In genomic region chr13:49820591-49821215, GRCh38 we compare ENCODE assay signal across 24 cellular contexts. TPM values are rescaled to one million over a fixed set of nuclear protein-coding genes. Genes with fewer than 3 reads are reported as not detected.
DNase-seq lines count a peak whose midpoint lies in the region; ATAC-seq, FAIRE-seq and TF ChIP-seq lines count a peak whose summit lies in the region.
"Had no signal": no experiment of that assay in that cellular context is flagged by ENCODE, and none has a peak within 500 bp of the region (broad histone marks: within the 10 kb centered on the region; RNA-seq: fewer than 3 reads in every experiment).

No MANE protein-coding gene starts in this region.

- DNase-seq in mammary epithelial cell: no peak
- no peak for DNase-seq in MCF 10A (ENCODE audit: unreplicated experiment)
- no peak for DNase-seq in K562 (ENCODE audit: extremely low read depth in 1 of 4, low spot score in 3 of 4)
- no peak for DNase-seq in left lobe of liver (ENCODE audit: low spot score)
- peak; percentile 54 for DNase-seq in small intestine
- DNase-seq in activated CD8-positive, alpha-beta memory T cell treated with anti-CD3 and anti-CD28 coated beads, Interleukin-2, amount 50 U/mL, for 4 hours: no peak
- no peak for DNase-seq in central memory CD4-positive, alpha-beta T cell
- DNase-seq: 8988T; ACHN; AML-193; CD4-positive, alpha-beta T cell; CD8-positive, alpha-beta memory T cell; COR-L47; DMS153; DND-41; H9 had no signal

- 70% methylated on average over 2 of the region's 2 CpGs for WGBS in mammary epithelial cell (ENCODE audit: low coverage, missing lambda C conversion rate)
- 9% methylated on average over 1 of the region's 2 CpGs for WGBS in K562 (ENCODE audit: insufficient coverage, low coverage, missing lambda C conversion rate)
- 43 to 61% (median 59%) methylated on average over 2 of the region's 2 CpGs for WGBS in small intestine, 3 donors

- BruUV-seq in mammary epithelial cell (replicated peaks; lab: Mats Ljungman, UMichigan): TSS peak; percentile 98
- no TSS peak for BruUV-seq in MCF 10A (replicated peaks; lab: Mats Ljungman, UMichigan)
- BruUV-seq in K562 (replicated peaks; lab: Mats Ljungman, UMichigan): no TSS peak

- H3K27me3 Mint-ChIP-seq in MCF 10A (ENCODE audit: insufficient read depth, unreplicated experiment): no peaks in the 10 kb centered on the region

- POLR2A ChIA-PET in MCF 10A (lab: Yijun Ruan, JAX): interaction anchor here (1.0 to 2.0 kb wide), 3 partner anchors 8 to 163 kb away, joined by 3 to 9 read pairs (median 3); no protein-coding TSS in a partner anchor
- POLR2A ChIA-PET in K562 (lab: Yijun Ruan, JAX): interaction anchor here (0.9 kb wide), 1 partner anchor 28 kb away, joined by 3 read pairs; the partner anchor contains the start of gene KPNA3

- no peak overlapping the region for H3K4me2 ChIP-seq in mammary epithelial cell (ENCODE audit: insufficient read depth, low read depth, low read length)
- H3K4me2 ChIP-seq in K562 (ENCODE audit: insufficient read depth, low read length): no peak overlapping the region
- H3K4me2 ChIP-seq: A549; BLaER1 treated with 17β-estradiol and CSF1 and Interleukin-3, amounts not matched to agents 10 nM and 100 nM; GM23338 had no signal

- H3K4me1 Mint-ChIP-seq in MCF 10A (ENCODE audit: insufficient read depth, unreplicated experiment): no peaks in the 10 kb centered on the region
- H3K4me1 Mint-ChIP-seq: CD14-positive monocyte; CD8-positive, alpha-beta memory T cell had no signal

- H3K4me3 ChIP-seq in mammary epithelial cell (replicated peaks in 1 of 3; ENCODE audit: insufficient read depth in 1 of 3, low read depth in 2 of 3, low read length in 3 of 3) (no peak overlapping the region), K562 (no peak overlapping the region), small intestine (ENCODE audit: low read depth in 1 of 2, low read length in 2 of 2) (no peak overlapping the region)
- H3K4me3 ChIP-seq: A549; BLaER1 treated with 17β-estradiol and CSF1 and Interleukin-3, amounts not matched to agents 10 nM and 100 nM; GM23338 had no signal

- H3K9ac ChIP-seq in mammary epithelial cell (ENCODE audit: insufficient read depth, low read length): no peak overlapping the region
- no peak overlapping the region for H3K9ac ChIP-seq in K562 (ENCODE audit: insufficient read depth in 1 of 2, low read depth in 2 of 2, low read length in 2 of 2)
- H3K9ac ChIP-seq: BLaER1 treated with 17β-estradiol and CSF1 and Interleukin-3, amounts not matched to agents 10 nM and 100 nM had no signal

- dilution Hi-C loops in mammary epithelial cell (cut with HindIII; ENCODE audit: low sequenced_read_pairs): no loop called here

- H3K27me3 ChIP-seq in mammary epithelial cell (ENCODE audit: insufficient read depth, low read length): no peaks in the 10 kb centered on the region
- H3K27me3 ChIP-seq in K562 (ENCODE audit: control insufficient read depth in 2 of 2, insufficient read depth in 2 of 2, low read length in 2 of 2): peaks cover 0 to 5% of the 10 kb centered on the region in 2 experiments; a peak in 2 of 5 replicates
- H3K27me3 ChIP-seq in small intestine (ENCODE audit: control insufficient read depth in 2 of 2, insufficient read depth in 2 of 2, low read length in 2 of 2): no peaks in the 10 kb centered on the region
- H3K27me3 ChIP-seq: BE2C; BLaER1 treated with 17β-estradiol and CSF1 and Interleukin-3, amounts not matched to agents 10 nM and 100 nM had no signal

- CTCF ChIA-PET in mammary epithelial cell (lab: Charles Lee; ENCODE audit: low non-redundant PET) (no interaction called here), MCF 10A (lab: Yijun Ruan, JAX) (interaction anchor here (0.6 to 2.9 kb wide), 4 partner anchors 9 to 143 kb away, joined by 3 to 13 read pairs (median 4); no protein-coding TSS in a partner anchor), K562 (lab: Yijun Ruan, JAX; ENCODE audit: low intra/inter-chr PET ratio) (no interaction called here)

- H3K9me3 Mint-ChIP-seq in MCF 10A (ENCODE audit: unreplicated experiment): peaks cover 6% of the 10 kb centered on the region
- H3K9me3 Mint-ChIP-seq: CD4-positive, alpha-beta T cell; CD8-positive, alpha-beta memory T cell; GM23338; H9 had no signal

- no peak for TF ChIP-seq POLR2A in K562 (conservative IDR thresholded peaks at IDR 0.05)

- intact Hi-C loops in mammary epithelial cell (cut with micrococcal nuclease): loop anchor here (2.0 kb wide), 1 partner anchor 28 kb away; no protein-coding TSS in a partner anchor
- intact Hi-C loops in MCF 10A (cut with micrococcal nuclease): no loop called here
- intact Hi-C loops in K562 (cut with micrococcal nuclease): loop anchor here (1.0 kb wide), 2 partner anchors 28 kb away; partner anchors contain the start of gene KPNA3

- TF ChIP-seq EP300 in K562 (IDR thresholded peaks at IDR 0.05; ENCODE audit: low read length): no peak

- no peak overlapping the region for H3K27ac ChIP-seq in mammary epithelial cell (ENCODE audit: insufficient read depth, low read depth, low read length)
- H3K27ac ChIP-seq in K562 (ENCODE audit: extremely low read depth, low read depth, low read length): no peak overlapping the region
- H3K27ac ChIP-seq in small intestine (ENCODE audit: low read depth in 1 of 2, low read length in 1 of 2): no peak overlapping the region
- H3K27ac ChIP-seq: A549; BLaER1 treated with 17β-estradiol and CSF1 and Interleukin-3, amounts not matched to agents 10 nM and 100 nM had no signal

- no peak overlapping the region for H3K27ac Mint-ChIP-seq in MCF 10A (ENCODE audit: low read depth, unreplicated experiment)
- H3K27ac Mint-ChIP-seq: CD14-positive monocyte; CD4-positive, alpha-beta T cell; CD8-positive, alpha-beta memory T cell; GM23338; H9 had no signal

- H3K9me1 ChIP-seq in K562 (ENCODE audit: control insufficient read depth, insufficient read depth, low read length): no peaks in the 10 kb centered on the region

- ATAC-seq in K562: no peak
- peak; percentile 34 for ATAC-seq in left lobe of liver
- no peak for ATAC-seq in activated CD4-positive, CD25-positive, alpha-beta regulatory T cell treated with anti-CD3 and anti-CD28 coated beads, Interleukin-2, amount 50 U/mL, for 24 hours
- ATAC-seq: GM23338 had no signal

- no peaks in the 10 kb centered on the region for H3K4me1 ChIP-seq in mammary epithelial cell (ENCODE audit: insufficient read depth, low read length)
- H3K4me1 ChIP-seq in K562 (replicated peaks in 1 of 2; ENCODE audit: control insufficient read depth in 2 of 2, insufficient read depth in 2 of 2, low read length in 2 of 2): no peaks in the 10 kb centered on the region; a peak in 3 of 5 replicates
- H3K4me1 ChIP-seq in small intestine (ENCODE audit: control insufficient read depth in 2 of 2, insufficient read depth in 1 of 2, low read depth in 1 of 2, low read length in 1 of 2): no peaks in the 10 kb centered on the region
- H3K4me1 ChIP-seq: A549; BE2C; BLaER1 treated with 17β-estradiol and CSF1 and Interleukin-3, amounts not matched to agents 10 nM and 100 nM had no signal

- no peaks in the 10 kb centered on the region for H3K9me3 ChIP-seq in mammary epithelial cell (replicated peaks; ENCODE audit: insufficient read depth, low read length)
- no peaks in the 10 kb centered on the region for H3K9me3 ChIP-seq in K562 (replicated peaks; ENCODE audit: control insufficient read depth, insufficient read depth, low read depth, low read length)
- H3K9me3 ChIP-seq in small intestine (ENCODE audit: control insufficient read depth, low read depth): no peaks in the 10 kb centered on the region
- H3K9me3 ChIP-seq: A549, BE2C had no signal

- no peak for TF ChIP-seq RAD21 in K562 (CRISPR knock-in tag; conservative IDR thresholded peaks at IDR 0.05 in 1 of 2, IDR thresholded peaks at IDR 0.05 in 1 of 2)

- H3K79me2 ChIP-seq in mammary epithelial cell (ENCODE audit: insufficient read depth, low read length) (no peaks in the 10 kb centered on the region), K562 (ENCODE audit: control insufficient read depth, insufficient read depth, low read length) (no peaks in the 10 kb centered on the region)

- H2AFZ ChIP-seq in mammary epithelial cell (ENCODE audit: low read depth, low read length): no peak overlapping the region
- H2AFZ ChIP-seq in K562 (ENCODE audit: low read depth, low read length): no peak overlapping the region
- H2AFZ ChIP-seq: GM23338 had no signal

- H4K20me1 ChIP-seq in mammary epithelial cell (ENCODE audit: insufficient read depth, low read length) (no peaks in the 10 kb centered on the region), K562 (replicated peaks; ENCODE audit: control insufficient read depth, insufficient read depth, low read length) (no peaks in the 10 kb centered on the region)
- H4K20me1 ChIP-seq: BLaER1 treated with 17β-estradiol and CSF1 and Interleukin-3, amounts not matched to agents 10 nM and 100 nM had no signal

- no peak for TF ChIP-seq CTCF in mammary epithelial cell (conservative IDR thresholded peaks at IDR 0.05 in 1 of 2, IDR thresholded peaks at IDR 0.05 in 1 of 2; ENCODE audit: extremely low read depth in 1 of 2, insufficient read depth in 1 of 2, low read depth in 1 of 2, low read length in 2 of 2)
- no peak for TF ChIP-seq CTCF in MCF 10A (IDR thresholded peaks at IDR 0.05; ENCODE audit: unreplicated experiment)
- TF ChIP-seq CTCF in K562 (IDR thresholded peaks at IDR 0.05 in 2 of 3, conservative IDR thresholded peaks at IDR 0.05 in 1 of 3; ENCODE audit: insufficient read depth in 2 of 3, low read depth in 1 of 3, low read length in 3 of 3): no peak

- no peak overlapping the region for H3K4me3 Mint-ChIP-seq in MCF 10A (ENCODE audit: unreplicated experiment)
- H3K4me3 Mint-ChIP-seq: CD14-positive monocyte; CD4-positive, alpha-beta T cell; GM23338; H9 had no signal

- H3K36me3 ChIP-seq in mammary epithelial cell (ENCODE audit: insufficient read depth, low read length) (no peaks in the 10 kb centered on the region), K562 (ENCODE audit: control insufficient read depth, insufficient read depth, low read length) (no peaks in the 10 kb centered on the region), small intestine (ENCODE audit: control insufficient read depth in 2 of 2, insufficient read depth in 2 of 2, low read length in 2 of 2) (no peaks in the 10 kb centered on the region)
- H3K36me3 ChIP-seq: BE2C; BLaER1 treated with 17β-estradiol and CSF1 and Interleukin-3, amounts not matched to agents 10 nM and 100 nM had no signal

- FAIRE-seq in K562 (lab: Jason Lieb, UNC) (no peak), small intestine (lab: Jason Lieb, UNC) (no peak)
- FAIRE-seq: A549, G401.6, GM12892 had no signal

- in situ Hi-C loops in mammary epithelial cell (cut with MboI; ENCODE audit: low sequenced_read_pairs in 2 of 2): no loop called here
- in situ Hi-C loops in K562 (cut with MboI): no loop called here

- no peaks in the 10 kb centered on the region for H3K36me3 Mint-ChIP-seq in MCF 10A (ENCODE audit: insufficient read depth, unreplicated experiment)
- H3K36me3 Mint-ChIP-seq: CD14-positive monocyte had no signal

RNA-seq across cellular contexts. Expression of gene KPNA3, which starts 28.2 kb away (rescaled TPM):
- total RNA-seq in mammary epithelial cell (10 to 100 TPM; 35.5 to 37.7 TPM), MCF 10A (2022) (40.6 and 41.3 TPM in 2 replicates), K562 (2014; rRNA removed) (8.5 and 8.9 TPM in 2 replicates), K562 (2014; rRNA removed; fragmentation: Illumina TruSeq; extraction: Trizol) (17.8 and 19.9 TPM in 2 replicates), K562 (2015; rRNA removed; fragmentation: Illumina TruSeq; extraction: Trizol) (15.7 and 15.8 TPM in 2 replicates), K562 (2021) (19.9 and 21.3 TPM in 2 replicates), left lobe of liver (14.8 TPM)
- polyA plus RNA-seq in mammary epithelial cell (29.5 TPM), K562 (2011; rRNA removed) (10.0 and 17.9 TPM in 2 replicates), K562 (2014; fragmentation: Illumina TruSeq; extraction: Trizol) (19.7 and 23.4 TPM in 2 replicates), K562 (2014; fragmentation: Nextera tagmentation; extraction: Ambion mirVana) (10 to 100 TPM in 1 of 2 experiments, 1 to 10 TPM in 1; 10.0 to 11.0 TPM), K562 (2014; rRNA removed) (10.7 and 10.8 TPM in 2 replicates), small intestine (10 to 100 TPM; 14.3 to 15.2 (median 14.9) TPM)
- polyA minus RNA-seq in mammary epithelial cell: 45.0 TPM
- total RNA-seq in K562 (2011; cell fraction: chromatin; rRNA removed; ENCODE audit: low replicate concordance): 3.7 and 11.6 TPM in 2 replicates
- total RNA-seq in K562 (2011; cell fraction: nucleolus; rRNA removed): 2.7 and 3.4 TPM in 2 replicates
- total RNA-seq in K562 (2011; cell fraction: nucleoplasm; rRNA removed): 5.7 and 8.9 TPM in 2 replicates
- 6.1 and 10.0 TPM in 2 replicates for polyA plus RNA-seq in K562 (2011; cell fraction: cytosol; rRNA removed)
- polyA plus RNA-seq in K562 (2011; cell fraction: nucleus; rRNA removed): 4.4 and 6.8 TPM in 2 replicates
- polyA plus RNA-seq in K562 (2012): 12.5 and 16.2 TPM in 2 replicates
- polyA minus RNA-seq in K562 (2011; rRNA and poly(A)+ RNA removed): 22.3 and 24.5 TPM in 2 replicates
- 10.8 and 14.4 TPM in 2 replicates for polyA minus RNA-seq in K562 (2011; cell fraction: cytosol; rRNA and poly(A)+ RNA removed)
- polyA minus RNA-seq in K562 (2011; cell fraction: nucleus; rRNA and poly(A)+ RNA removed): 2.6 and 5.4 TPM in 2 replicates
